ENCODE assay signal across 8 cellular contexts in genomic region chr11:67628710-67629385, GRCh38. TPM values are rescaled to one million over a fixed set of nuclear protein-coding genes. Genes with fewer than 3 reads are reported as not detected.
DNase-seq lines count a peak whose midpoint lies in the region; ATAC-seq, FAIRE-seq and TF ChIP-seq lines count a peak whose summit lies in the region.

No MANE protein-coding gene starts in this region.

- H3K36me3 ChIP-seq in SU-DHL-6 (ENCODE audit: low read length) (no peaks in the 10 kb centered on the region), psoas muscle (ENCODE audit: insufficient read depth in 1 of 2, low read depth in 1 of 2) (no peaks in the 10 kb centered on the region)

- H3K4me2 ChIP-seq in SU-DHL-6 (ENCODE audit: low read depth, low read length, poor library complexity, severe bottlenecking) = peak overlapping the region; percentile 71

- H3K27ac ChIP-seq in SU-DHL-6 (ENCODE audit: low read depth, low read length) = peak overlapping the region; percentile 90
- peak overlapping the region; percentile 94 for H3K27ac ChIP-seq in psoas muscle

- H3K36me3 Mint-ChIP-seq in glutamatergic neuron (ENCODE audit: unreplicated experiment) = no peaks in the 10 kb centered on the region

- H3K9me2 ChIP-seq in SU-DHL-6 (replicated peaks; ENCODE audit: insufficient read depth, low read length) = no peaks in the 10 kb centered on the region

- FAIRE-seq in GM12892 (lab: Jason Lieb, UNC) = no peak

- peak overlapping the region; percentile 43 for H2AFZ ChIP-seq in SU-DHL-6 (ENCODE audit: low read depth, low read length, severe bottlenecking)

- 31 to 49% (median 36%) methylated on average over 25 of the region's 25 CpGs for WGBS in psoas muscle, 3 donors

- intact Hi-C loops in psoas muscle (cut with DNase I) = loop anchor here (5.0 kb wide), 1 partner anchor 33 kb away; no protein-coding TSS in a partner anchor

- peak overlapping the region; percentile 61 for H3K4me3 ChIP-seq in SU-DHL-6 (ENCODE audit: insufficient read depth, low read length, poor library complexity, severe bottlenecking)
- H3K4me3 ChIP-seq in psoas muscle = peak overlapping the region; percentile 83
- H3K4me3 ChIP-seq in foreskin fibroblast (ENCODE audit: low read depth in 1 of 2, low read length in 2 of 2) = peak overlapping the region in 1 of 2 donors; percentile 62

- H3K9me3 ChIP-seq in SU-DHL-6 (ENCODE audit: insufficient read depth, low read length) = no peaks in the 10 kb centered on the region
- H3K9me3 ChIP-seq in psoas muscle = no peaks in the 10 kb centered on the region

- H3K9ac ChIP-seq in SU-DHL-6 (ENCODE audit: low read length) = peak overlapping the region; percentile 84

- H3K9me3 Mint-ChIP-seq in glutamatergic neuron (ENCODE audit: unreplicated experiment) = peaks cover 2% of the 10 kb centered on the region

- DNase-seq in GM12892 (ENCODE audit: insufficient read length) (peak; percentile 9), glutamatergic neuron (no peak), psoas muscle (no peak), DMS79 treated with DMSO at 0.1 percent for 48 hours (lab: John Stamatoyannopoulos, UW) (no peak), foreskin fibroblast (no peak), left lobe of liver (ENCODE audit: low spot score) (no peak)

- H4K20me1 ChIP-seq in SU-DHL-6 (ENCODE audit: low read depth, low read length) = no peaks in the 10 kb centered on the region

- peaks cover 2% of the 10 kb centered on the region for H3K4me1 Mint-ChIP-seq in glutamatergic neuron (ENCODE audit: low read depth, unreplicated experiment)

- peaks cover 3% of the 10 kb centered on the region for H3K27me3 Mint-ChIP-seq in glutamatergic neuron (ENCODE audit: unreplicated experiment)

- no peaks in the 10 kb centered on the region for H3K79me2 ChIP-seq in SU-DHL-6 (ENCODE audit: insufficient read depth, low read length)

- no peak for TF ChIP-seq POLR2A in GM12892 (IDR thresholded peaks at IDR 0.05; ENCODE audit: low read depth, low read length)

- ATAC-seq in psoas muscle (no peak), GM19452 (IDR thresholded peaks at IDR 0.05; ENCODE audit: unreplicated experiment) (no peak), left lobe of liver (no peak)

- TF ChIP-seq CTCF in SU-DHL-6 (IDR thresholded peaks at IDR 0.05; ENCODE audit: insufficient read depth, low read length, poor library complexity, severe bottlenecking) (peak; percentile 94), glutamatergic neuron (IDR thresholded peaks at IDR 0.05; ENCODE audit: partially characterized antibody, unreplicated experiment) (no peak), psoas muscle (IDR thresholded peaks at IDR 0.05) (no peak), foreskin fibroblast (IDR thresholded peaks at IDR 0.05; ENCODE audit: low read depth, low read length) (no peak)

- no peaks in the 10 kb centered on the region for H3K27me3 ChIP-seq in SU-DHL-6 (ENCODE audit: low read length)
- no peaks in the 10 kb centered on the region for H3K27me3 ChIP-seq in psoas muscle (ENCODE audit: insufficient read depth in 3 of 3, low read length in 2 of 3)

- peaks cover 4% of the 10 kb centered on the region; the same call in 1 of the 2 replicates for H3F3A ChIP-seq in SU-DHL-6 (ENCODE audit: insufficient read depth)

- peaks cover 15% of the 10 kb centered on the region for H3K4me1 ChIP-seq in psoas muscle

- H3K4me3 Mint-ChIP-seq in glutamatergic neuron (ENCODE audit: unreplicated experiment) = peak overlapping the region; percentile 69

- H3K27ac Mint-ChIP-seq in glutamatergic neuron (ENCODE audit: unreplicated experiment) = no peak overlapping the region

RNA-seq across cellular contexts. Expression of gene NUDT8, which starts 0.9 kb away (rescaled TPM):
- 11.1 TPM for polyA plus RNA-seq in GM12892 (2012; ENCODE audit: missing spikeins)
- total RNA-seq in glutamatergic neuron (ENCODE audit: unreplicated experiment) (5.8 TPM), psoas muscle (10 to 100 TPM; 19.0 to 37.0 (median 31.8) TPM), left lobe of liver (41.6 TPM)
- polyA plus RNA-seq in psoas muscle = 10 to 100 TPM; 28.5 to 52.2 (median 48.9) TPM

RNA-seq across cellular contexts. Expression of gene TBX10, which starts 10.7 kb away (rescaled TPM):
- 0.21 TPM for polyA plus RNA-seq in GM12892 (2012; ENCODE audit: missing spikeins)
- not detected for total RNA-seq in glutamatergic neuron (ENCODE audit: unreplicated experiment)
- not detected for total RNA-seq in psoas muscle
- under 1 TPM in 1 of 3 donors, not detected in 2; 0.01 TPM for polyA plus RNA-seq in psoas muscle
- total RNA-seq in left lobe of liver = 0.15 TPM

RNA-seq across cellular contexts. Expression of gene ACY3, which starts 21.7 kb away (rescaled TPM):
- 5.7 TPM for polyA plus RNA-seq in GM12892 (2012; ENCODE audit: missing spikeins)
- not detected for total RNA-seq in glutamatergic neuron (ENCODE audit: unreplicated experiment)
- not detected for total RNA-seq in psoas muscle
- under 1 TPM in 1 of 3 donors, not detected in 2; 0.04 TPM for polyA plus RNA-seq in psoas muscle
- 9.7 TPM for total RNA-seq in left lobe of liver

RNA-seq across cellular contexts. Expression of gene NDUFV1, which starts 22.1 kb away (rescaled TPM):
- polyA plus RNA-seq in GM12892 (2012; ENCODE audit: missing spikeins) = 150 TPM
- 216 TPM for total RNA-seq in glutamatergic neuron (ENCODE audit: unreplicated experiment)
- total RNA-seq in psoas muscle = 100 to 1,000 TPM; 250 to 413 (median 364) TPM
- polyA plus RNA-seq in psoas muscle = 100 to 1,000 TPM; 248 to 340 (median 287) TPM
- total RNA-seq in left lobe of liver = 192 TPM

RNA-seq across cellular contexts. Expression of gene GSTP1, which starts 45.2 kb away (rescaled TPM):
- polyA plus RNA-seq in GM12892 (2012; ENCODE audit: missing spikeins) = 993 TPM
- 712 TPM for total RNA-seq in glutamatergic neuron (ENCODE audit: unreplicated experiment)
- total RNA-seq in psoas muscle = 100 to 1,000 TPM; 224 to 364 (median 274) TPM
- 100 to 1,000 TPM; 279 to 410 (median 383) TPM for polyA plus RNA-seq in psoas muscle
- total RNA-seq in left lobe of liver = 30.9 TPM

Comparison
In these comparisons a context has a peak if more than half of its experiments do, and no peak if none do; other contexts are left out.
1. RNA of gene ACY3, which starts 21.7 kb away (total RNA-seq): 9.7 TPM in left lobe of liver (single experiment); not detected in glutamatergic neuron (single experiment) and not detected in psoas muscle; every median in the first group is over 10 times any median in the second.